ENCODE assay signal across 1 cellular context in the genomic region with DNA sequence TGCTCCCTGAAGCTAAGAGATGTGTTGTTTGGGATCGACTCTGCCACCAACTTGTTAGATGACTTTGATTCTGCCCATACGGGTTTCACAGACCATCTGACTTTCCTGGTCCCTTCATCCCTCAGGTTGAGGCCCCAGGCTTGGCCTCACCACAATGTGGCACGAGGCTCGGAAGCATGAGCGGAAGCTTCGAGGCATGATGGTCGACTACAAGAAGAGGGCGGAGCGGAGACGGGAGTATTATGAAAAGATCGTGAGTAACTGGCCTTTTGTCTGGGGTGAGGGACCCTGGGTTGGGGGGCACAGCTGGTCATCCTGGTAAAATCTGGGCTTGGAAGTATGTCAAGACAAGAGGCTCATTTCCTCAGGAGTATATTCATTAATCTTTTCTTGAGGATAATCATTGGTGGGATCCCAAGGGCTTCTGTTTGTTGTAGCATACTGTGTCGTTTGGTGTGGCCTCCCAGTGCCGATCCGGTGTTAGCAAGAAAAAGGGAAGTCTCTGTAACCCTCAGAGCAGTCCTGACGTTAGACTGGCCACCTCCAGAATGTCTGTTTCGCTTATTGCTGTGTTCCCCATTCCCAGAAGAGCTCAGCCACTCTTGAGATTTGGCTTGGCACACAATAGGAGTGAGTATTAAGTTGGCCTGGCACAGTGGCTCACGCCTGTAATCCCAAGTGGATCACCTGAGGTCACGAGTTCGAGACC.
TF ChIP-seq lines count a peak whose summit lies in the region.

No MANE protein-coding gene starts in this region.

TF ChIP-seq in IMR-90, 13 proteins besides CTCF, POLR2A, EP300 and RAD21 (continued from another document):
- TF ChIP-seq RFX5 (IDR thresholded peaks at IDR 0.05; ENCODE audit: low read depth, low read length) (no peak), BHLHE40 (IDR thresholded peaks at IDR 0.05; ENCODE audit: low read depth, low read length) (no peak), MXI1 (IDR thresholded peaks at IDR 0.05; ENCODE audit: borderline replicate concordance, low read depth, low read length) (no peak), CHD1 (IDR thresholded peaks at IDR 0.05; ENCODE audit: low read depth, low read length) (no peak), ELK1 (IDR thresholded peaks at IDR 0.05; ENCODE audit: borderline replicate concordance, low read depth, low read length) (no peak), FOS (IDR thresholded peaks at IDR 0.05; ENCODE audit: low read depth, low read length) (no peak), USF2 (IDR thresholded peaks at IDR 0.05; ENCODE audit: low read depth, low read length) (no peak)
